Comparison of ENCODE assay signal across 20 cellular contexts in the genomic region with DNA sequence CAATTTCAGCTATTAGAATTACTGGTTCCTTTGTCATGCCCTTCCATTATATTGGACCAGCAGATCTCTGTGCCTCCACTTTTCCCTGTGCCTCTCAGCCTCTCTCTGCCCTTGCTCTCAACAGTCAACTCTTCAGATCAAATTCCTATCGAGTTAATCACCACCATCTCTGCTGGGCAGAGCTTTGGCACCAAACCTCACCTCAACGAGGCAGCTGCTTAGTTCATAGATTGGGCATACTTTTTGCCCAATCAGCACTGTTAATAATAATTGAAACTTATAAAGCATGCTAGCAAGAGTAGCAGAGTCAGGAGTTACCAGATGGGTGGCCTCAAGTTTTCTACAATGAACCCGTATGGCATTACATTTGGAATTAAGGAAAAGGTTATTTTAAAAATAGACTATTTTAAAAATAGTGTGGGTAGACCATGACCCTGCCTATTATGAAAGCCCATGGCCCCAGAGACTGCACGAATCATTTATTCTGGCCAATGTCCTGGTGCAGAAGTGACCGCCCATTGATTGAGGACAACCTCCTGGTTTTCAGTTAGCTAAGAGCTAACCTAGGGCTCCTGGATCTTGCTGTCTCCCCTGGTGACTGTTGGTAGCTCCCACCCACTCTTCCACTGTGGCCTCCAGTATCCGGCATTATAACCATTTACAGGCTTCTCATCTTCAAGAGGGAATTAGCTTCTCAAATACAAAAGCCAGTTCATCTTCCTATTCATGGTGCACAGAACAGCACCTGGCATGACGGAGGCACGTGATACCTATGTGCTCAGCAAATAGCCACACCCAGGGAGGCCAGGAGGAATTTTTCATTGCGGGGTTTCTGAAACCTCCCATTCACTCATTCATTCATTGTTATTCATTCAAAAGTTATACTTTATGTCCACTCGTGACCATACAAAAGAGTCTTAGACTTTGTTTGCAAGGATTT.
DNase-seq lines count a peak whose midpoint lies in the region; ATAC-seq, FAIRE-seq and TF ChIP-seq lines count a peak whose summit lies in the region.
"Had no signal": no experiment of that assay in that cellular context is flagged by ENCODE, and none has a peak within 500 bp of the region (broad histone marks: within the 10 kb centered on the region; RNA-seq: fewer than 3 reads in every experiment).

No MANE protein-coding gene starts in this region.

- TF ChIP-seq POLR2A in HepG2 (IDR thresholded peaks at IDR 0.05; ENCODE audit: insufficient read depth in 1 of 2, low read depth in 2 of 2, low read length in 2 of 2): no peak

- BruUV-seq in HepG2 (replicated peaks; lab: Mats Ljungman, UMichigan): no TSS peak

- no peak overlapping the region for H3K4me3 ChIP-seq in adipocyte (ENCODE audit: low read length)
- no peak overlapping the region for H3K4me3 ChIP-seq in HepG2 (replicated peaks in 1 of 3; ENCODE audit: insufficient read depth in 1 of 3, low read depth in 2 of 3, low read length in 3 of 3)
- H3K4me3 ChIP-seq: heart right ventricle had no signal

- no peak for TF ChIP-seq EP300 in HepG2 (IDR thresholded peaks at IDR 0.05; ENCODE audit: low read depth in 2 of 2, low read length in 2 of 2)
- no peak for TF ChIP-seq EP300 in HepG2 (CRISPR knock-in tag; IDR thresholded peaks at IDR 0.05; ENCODE audit: borderline replicate concordance)

- no peak for TF ChIP-seq CTCF in HepG2 (CRISPR knock-in tag; IDR thresholded peaks at IDR 0.05)
- no peak for TF ChIP-seq CTCF in GM13976 (IDR thresholded peaks at IDR 0.05; ENCODE audit: borderline replicate concordance, control extremely low read depth, extremely low read depth, insufficient read depth, missing control alignments)
- no peak for TF ChIP-seq CTCF in mesothelial cell of epicardium (IDR thresholded peaks at IDR 0.05; ENCODE audit: unreplicated experiment)

- H3K27me3 Mint-ChIP-seq in mesothelial cell of epicardium (ENCODE audit: low read depth): no peaks in the 10 kb centered on the region
- H3K27me3 Mint-ChIP-seq: activated naive CD8-positive, alpha-beta T cell; naive B cell; T-helper 17 cell had no signal

- H4K20me1 ChIP-seq in HepG2 (ENCODE audit: insufficient read depth, low read length): no peaks in the 10 kb centered on the region

- in situ Hi-C loops in HepG2 (cut with HindIII; ENCODE audit: extremely low pct_ligation_motif_present, low pct_unique_long_range_greater_than_20kb) (no loop called here), GM13976 (cut with MboI; ENCODE audit: low sequenced_read_pairs, unreplicated experiment) (no loop called here)

- no peak overlapping the region for H3K4me2 ChIP-seq in HepG2 (ENCODE audit: low read depth, low read length)

- H3K4me1 ChIP-seq in adipocyte (ENCODE audit: control insufficient read depth, insufficient read depth, low read length) (peaks cover 29% of the 10 kb centered on the region), HepG2 (ENCODE audit: insufficient read depth, low read length) (no peaks in the 10 kb centered on the region)

- no peak overlapping the region for H3K9ac ChIP-seq in adipocyte (ENCODE audit: low read length)
- no peak overlapping the region for H3K9ac ChIP-seq in HepG2 (ENCODE audit: insufficient read depth, low read depth, low read length)

- no peak overlapping the region for H3K27ac Mint-ChIP-seq in mesothelial cell of epicardium
- H3K27ac Mint-ChIP-seq: activated naive CD8-positive, alpha-beta T cell; naive B cell; T-helper 17 cell had no signal

- H3K4me1 Mint-ChIP-seq in mesothelial cell of epicardium: peaks cover 11% of the 10 kb centered on the region
- H3K4me1 Mint-ChIP-seq: naive B cell, T-helper 17 cell had no signal

- H3K4me3 Mint-ChIP-seq in mesothelial cell of epicardium: no peak overlapping the region
- H3K4me3 Mint-ChIP-seq: activated naive CD8-positive, alpha-beta T cell; naive B cell; T-helper 17 cell had no signal

- no peaks in the 10 kb centered on the region for H3K9me3 ChIP-seq in adipocyte (ENCODE audit: control insufficient read depth, low read length)
- H3K9me3 ChIP-seq in HepG2 (ENCODE audit: low read length): peaks cover 31% of the 10 kb centered on the region

- DNase-seq in DMS53 (lab: John Stamatoyannopoulos, UW) (peak; percentile 81), HTR-8/SVneo (ENCODE audit: insufficient read length, low spot score) (peak; percentile 25), adipocyte (ENCODE audit: low read depth) (peak; percentile 20), HepG2 (ENCODE audit: low spot score) (no peak), GM13976 (ENCODE audit: low spot score) (no peak), mesothelial cell of epicardium (ENCODE audit: low spot score in 2 of 2, unreplicated experiment in 2 of 2) (no peak), NCI-H446 (lab: John Stamatoyannopoulos, UW) (no peak)
- DNase-seq: activated CD4-positive, alpha-beta T cell treated with anti-CD3 and anti-CD28 coated beads for 1 hour; heart right ventricle; naive B cell; NCI-H1092; NCI-H446 treated with DMSO at 0.1 percent for 48 hours; OCI-M1; T-helper 17 cell; trophoblast cell had no signal

- H3K27me3 ChIP-seq in adipocyte (replicated peaks; ENCODE audit: control insufficient read depth, insufficient read depth, low read length) (no peaks in the 10 kb centered on the region), HepG2 (ENCODE audit: control insufficient read depth in 1 of 2, insufficient read depth in 2 of 2, low read length in 2 of 2) (no peaks in the 10 kb centered on the region)
- H3K27me3 ChIP-seq: heart right ventricle had no signal

- POLR2A ChIA-PET in HepG2 (lab: Yijun Ruan, JAX): no interaction called here

- 23% methylated on average over 10 of the region's 10 CpGs for WGBS in HepG2 (ENCODE audit: low lambda C conversion rate)

- H2AFZ ChIP-seq in HepG2 (ENCODE audit: low read length): no peak overlapping the region

- H3K9me3 Mint-ChIP-seq in mesothelial cell of epicardium: peaks cover 7% of the 10 kb centered on the region

- no peak for ATAC-seq in HepG2
- no peak for ATAC-seq in HG03196 (IDR thresholded peaks at IDR 0.05; ENCODE audit: unreplicated experiment)
- ATAC-seq: T-helper 17 cell had no signal

- TF ChIP-seq RAD21 in HepG2 (CRISPR knock-in tag; IDR thresholded peaks at IDR 0.05): no peak

- FAIRE-seq in HTR-8/SVneo (lab: Jason Lieb, UNC) (no peak), HepG2 (lab: Jason Lieb, UNC) (no peak)
- FAIRE-seq: endothelial cell of umbilical vein, GM19239 had no signal

- CTCF ChIA-PET in HepG2 (lab: Yijun Ruan, JAX; ENCODE audit: low intra/inter-chr PET ratio, low total read pairs): no interaction called here

- H3K36me3 ChIP-seq in adipocyte (ENCODE audit: control insufficient read depth, insufficient read depth, low read length, severe bottlenecking) (no peaks in the 10 kb centered on the region), HepG2 (replicated peaks in 1 of 2; ENCODE audit: control insufficient read depth in 1 of 2, insufficient read depth in 2 of 2, low read length in 2 of 2) (no peaks in the 10 kb centered on the region)
- H3K36me3 ChIP-seq: heart right ventricle had no signal

- intact Hi-C loops in HepG2 (cut with micrococcal nuclease; ENCODE audit: unreplicated experiment): no loop called here

- no peak overlapping the region for H3K27ac ChIP-seq in HepG2 (ENCODE audit: extremely low read length, insufficient read depth, low read length)
- H3K27ac ChIP-seq: C4-2B, heart right ventricle had no signal

- no peaks in the 10 kb centered on the region for H3K36me3 Mint-ChIP-seq in mesothelial cell of epicardium
- H3K36me3 Mint-ChIP-seq: activated naive CD8-positive, alpha-beta T cell; naive B cell had no signal

- no peaks in the 10 kb centered on the region for H3K79me2 ChIP-seq in HepG2 (ENCODE audit: insufficient read depth, low read length)

TF ChIP-seq in HepG2, 621 proteins besides CTCF, POLR2A, EP300 and RAD21:
- TF ChIP-seq ZNF343 (CRISPR knock-in tag; IDR thresholded peaks at IDR 0.05) (no peak), SPEN (CRISPR knock-in tag; IDR thresholded peaks at IDR 0.05; ENCODE audit: low read depth) (no peak), MAFK (conservative IDR thresholded peaks at IDR 0.05 in 1 of 2, IDR thresholded peaks at IDR 0.05 in 1 of 2; ENCODE audit: low read length in 2 of 2) (peak; percentile 13 to 39; a peak in 1 of 4 replicates), MAFF (IDR thresholded peaks at IDR 0.05; ENCODE audit: low read depth, low read length) (0 out of 2 replicates have a peak, but pooled peaks have one; percentile 2)
- TF ChIP-seq, protein P1, sequence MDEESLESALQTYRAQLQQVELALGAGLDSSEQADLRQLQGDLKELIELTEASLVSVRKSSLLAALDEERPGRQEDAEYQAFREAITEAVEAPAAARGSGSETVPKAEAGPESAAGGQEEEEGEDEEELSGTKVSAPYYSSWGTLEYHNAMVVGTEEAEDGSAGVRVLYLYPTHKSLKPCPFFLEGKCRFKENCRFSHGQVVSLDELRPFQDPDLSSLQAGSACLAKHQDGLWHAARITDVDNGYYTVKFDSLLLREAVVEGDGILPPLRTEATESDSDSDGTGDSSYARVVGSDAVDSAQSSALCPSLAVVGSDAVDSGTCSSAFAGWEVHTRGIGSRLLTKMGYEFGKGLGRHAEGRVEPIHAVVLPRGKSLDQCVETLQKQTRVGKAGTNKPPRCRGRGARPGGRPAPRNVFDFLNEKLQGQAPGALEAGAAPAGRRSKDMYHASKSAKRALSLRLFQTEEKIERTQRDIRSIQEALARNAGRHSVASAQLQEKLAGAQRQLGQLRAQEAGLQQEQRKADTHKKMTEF (CRISPR knock-in tag; IDR thresholded peaks at IDR 0.05): no peak

Comparison
In these comparisons a context has a peak if more than half of its experiments do, and no peak if none do; other contexts are left out.
1. DNase-seq: peak in DMS53 (single experiment), HTR-8/SVneo (single experiment) and adipocyte (single experiment); none in HepG2 (single experiment), GM13976 (single experiment), mesothelial cell of epicardium (0 of 2) and NCI-H446 (0 of 2).